ENCODE assay signal across 15 cellular contexts in the genomic region with DNA sequence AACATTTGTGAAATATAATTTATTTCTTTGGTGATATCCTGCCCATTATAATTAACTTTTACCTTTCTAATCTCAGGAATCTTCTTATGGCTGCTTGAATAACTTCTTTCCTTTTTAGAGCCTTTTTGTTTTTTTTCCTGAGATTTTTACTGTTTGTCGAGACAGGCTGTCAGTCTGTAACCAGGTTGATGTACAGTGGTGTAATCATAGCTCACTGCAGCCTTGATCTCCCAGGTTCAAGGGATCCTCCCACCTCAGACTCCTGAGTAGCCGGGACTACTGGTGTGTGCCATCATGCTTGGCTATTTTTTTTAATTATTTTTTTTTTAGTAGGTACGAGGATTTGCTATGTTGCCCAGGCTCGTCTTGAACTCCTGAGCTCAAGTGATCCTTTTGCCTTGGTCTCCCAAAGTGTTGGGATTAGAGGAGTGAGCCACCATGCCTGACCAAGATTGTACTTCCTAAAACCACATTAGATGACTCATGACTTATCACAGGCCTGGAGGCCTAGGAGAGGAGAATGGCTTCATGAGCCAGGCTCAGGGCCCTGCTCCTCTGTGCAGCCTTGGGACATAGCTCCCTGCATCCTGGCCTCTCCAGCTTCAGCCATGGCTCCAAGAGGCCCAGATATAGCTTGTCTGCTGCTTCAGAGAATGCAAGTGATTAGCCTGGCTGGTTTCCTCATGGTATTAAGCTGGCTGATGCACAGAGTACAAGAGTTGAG. TPM values are rescaled to one million over a fixed set of nuclear protein-coding genes. Genes with fewer than 3 reads are reported as not detected.
DNase-seq lines count a peak whose midpoint lies in the region; TF ChIP-seq lines count a peak whose summit lies in the region.
"Had no signal": no experiment of that assay in that cellular context is flagged by ENCODE, and none has a peak within 500 bp of the region (broad histone marks: within the 10 kb centered on the region; RNA-seq: fewer than 3 reads in every experiment).

No MANE protein-coding gene starts in this region.

- intact Hi-C loops in OCI-LY7 (cut with micrococcal nuclease; ENCODE audit: unreplicated experiment) = no loop called here

- H3K27ac ChIP-seq in GM23248 (no peak overlapping the region), OCI-LY7 (ENCODE audit: low read depth, low read length, poor library complexity, severe bottlenecking) (no peak overlapping the region), endodermal cell (ENCODE audit: low read depth, low read length) (no peak overlapping the region), neural progenitor cell (no peak overlapping the region)

- H2AFZ ChIP-seq in GM23248 = no peak overlapping the region
- peak overlapping the region; percentile 75 for H2AFZ ChIP-seq in OCI-LY7 (ENCODE audit: low read length)
- no peak overlapping the region for H2AFZ ChIP-seq in neural progenitor cell (replicated peaks)

- H3K36me3 Mint-ChIP-seq in endodermal cell (ENCODE audit: low read depth) (no peaks in the 10 kb centered on the region), neural progenitor cell (no peaks in the 10 kb centered on the region)
- H3K36me3 Mint-ChIP-seq: brain, IgD-negative memory B cell had no signal

- H3K27ac Mint-ChIP-seq in endodermal cell (peak overlapping the region; percentile 78), neural progenitor cell (peak overlapping the region; percentile 70)
- H3K27ac Mint-ChIP-seq: CD4-positive, alpha-beta T cell; IgD-negative memory B cell had no signal

- no peaks in the 10 kb centered on the region for H3K27me3 ChIP-seq in GM23248 (replicated peaks; ENCODE audit: insufficient read depth)
- H3K27me3 ChIP-seq in endodermal cell (ENCODE audit: control insufficient read depth, insufficient read depth, low read length, poor library complexity, severe bottlenecking) = no peaks in the 10 kb centered on the region
- H3K27me3 ChIP-seq in neural progenitor cell = no peaks in the 10 kb centered on the region

- H3K4me2 ChIP-seq in GM23248 (ENCODE audit: unreplicated experiment) = no peak overlapping the region
- H3K4me2 ChIP-seq in OCI-LY7 (ENCODE audit: low read length) = no peak overlapping the region
- no peak overlapping the region for H3K4me2 ChIP-seq in neural progenitor cell

- H3K9me2 ChIP-seq in GM23248 (ENCODE audit: insufficient read depth) (no peaks in the 10 kb centered on the region), OCI-LY7 (ENCODE audit: insufficient read depth, low read length) (no peaks in the 10 kb centered on the region)

- H3K4me3 ChIP-seq in GM23248 (no peak overlapping the region), OCI-LY7 (ENCODE audit: low read depth, low read length, poor library complexity, severe bottlenecking) (no peak overlapping the region), endodermal cell (ENCODE audit: low read length) (peak overlapping the region; percentile 28), neural progenitor cell (no peak overlapping the region)

- H3K9me3 Mint-ChIP-seq in endodermal cell (peaks cover 1% of the 10 kb centered on the region), neural progenitor cell (peaks cover 2% of the 10 kb centered on the region)
- H3K9me3 Mint-ChIP-seq: CD4-positive, alpha-beta T cell had no signal

- H3K27me3 Mint-ChIP-seq in endodermal cell (ENCODE audit: insufficient read depth) = no peaks in the 10 kb centered on the region
- H3K27me3 Mint-ChIP-seq in neural progenitor cell (ENCODE audit: insufficient read depth, low read depth) = peaks cover 2% of the 10 kb centered on the region
- H3K27me3 Mint-ChIP-seq: brain, IgD-negative memory B cell had no signal

- no peak overlapping the region for H3K9ac ChIP-seq in GM23248
- H3K9ac ChIP-seq in endodermal cell (ENCODE audit: extremely low read depth, low read length, poor library complexity, severe bottlenecking) = no peak overlapping the region
- no peak overlapping the region for H3K9ac ChIP-seq in neural progenitor cell

- H3K9me3 ChIP-seq in GM23248 (ENCODE audit: low read depth) = no peaks in the 10 kb centered on the region
- H3K9me3 ChIP-seq in OCI-LY7 (ENCODE audit: low read length) = no peaks in the 10 kb centered on the region
- no peaks in the 10 kb centered on the region for H3K9me3 ChIP-seq in endodermal cell (ENCODE audit: control insufficient read depth, low read length)
- H3K9me3 ChIP-seq in neural progenitor cell (ENCODE audit: low read depth) = no peaks in the 10 kb centered on the region

- H3K36me3 ChIP-seq in GM23248 (ENCODE audit: low read depth) (no peaks in the 10 kb centered on the region), OCI-LY7 (ENCODE audit: insufficient read depth, low read length) (no peaks in the 10 kb centered on the region), endodermal cell (ENCODE audit: control insufficient read depth, insufficient read depth, low read length) (no peaks in the 10 kb centered on the region), neural progenitor cell (no peaks in the 10 kb centered on the region)

- BruUV-seq in OCI-LY7 (replicated peaks; lab: Mats Ljungman, UMichigan) = no TSS peak

- in situ Hi-C loops in GM23248 (cut with MboI) = no loop called here

- CTCF ChIA-PET in OCI-LY7 (lab: Charles Lee; ENCODE audit: unreplicated experiment) = no interaction called here

- H3K4me3 Mint-ChIP-seq in endodermal cell (no peak overlapping the region), neural progenitor cell (no peak overlapping the region)
- H3K4me3 Mint-ChIP-seq: brain; CD4-positive, alpha-beta T cell; IgD-negative memory B cell had no signal

- H3K4me1 Mint-ChIP-seq in endodermal cell (peaks cover 22% of the 10 kb centered on the region), neural progenitor cell (peaks cover 42% of the 10 kb centered on the region)
- H3K4me1 Mint-ChIP-seq: IgD-negative memory B cell had no signal

- H3K79me2 ChIP-seq in GM23248 (ENCODE audit: insufficient read depth) (no peaks in the 10 kb centered on the region), OCI-LY7 (ENCODE audit: insufficient read depth, low read depth, low read length) (no peaks in the 10 kb centered on the region), neural progenitor cell (ENCODE audit: low read depth) (no peaks in the 10 kb centered on the region)

- WGBS in GM23248 (ENCODE audit: low coverage in 1 of 2, low lambda C conversion rate in 2 of 2, missing lambda C conversion rate in 2 of 2), 2 experiments = 79 to 80% methylated on average over 4 of the region's 4 CpGs
- 88 to 93% methylated on average over 3 to 4 of the region's 4 CpGs for WGBS in endodermal cell (ENCODE audit: insufficient coverage in 1 of 2, insufficient read length in 1 of 2), 2 experiments

- H3K4me1 ChIP-seq in GM23248 (ENCODE audit: insufficient read depth) (peaks cover 6% of the 10 kb centered on the region; the same call in 1 of the 2 replicates), OCI-LY7 (ENCODE audit: insufficient read depth, low read length, poor library complexity, severe bottlenecking) (peaks cover 11% of the 10 kb centered on the region), endodermal cell (ENCODE audit: control insufficient read depth, insufficient read depth, low read length) (peaks cover 6% of the 10 kb centered on the region), neural progenitor cell (peaks cover 3% of the 10 kb centered on the region)

- peak; percentile 79 for DNase-seq in GM23248
- no peak for DNase-seq in OCI-LY7 (ENCODE audit: low spot score)
- DNase-seq in endodermal cell = no peak
- no peak for DNase-seq in neural progenitor cell (ENCODE audit: low spot score)
- no peak for DNase-seq in OCI-M2 (lab: John Stamatoyannopoulos, UW; ENCODE audit: unreplicated experiment)
- no peak for DNase-seq in mucosa of gallbladder (ENCODE audit: low spot score)
- DNase-seq in T-helper 1 cell = no peak
- no peak for DNase-seq in activated gamma-delta T cell (lab: John Stamatoyannopoulos, UW)
- DNase-seq: activated T-cell treated with anti-CD3 and anti-CD28 coated beads for 4 hours; CD4-positive, alpha-beta T cell; GOT3; NCI-H2107; occipital lobe had no signal

- H3F3A ChIP-seq in GM23248 (ENCODE audit: insufficient read depth) = no peaks in the 10 kb centered on the region
- no peaks in the 10 kb centered on the region for H3F3A ChIP-seq in neural progenitor cell (ENCODE audit: low read depth)

- H4K20me1 ChIP-seq in GM23248 (ENCODE audit: insufficient read depth) (no peaks in the 10 kb centered on the region), OCI-LY7 (ENCODE audit: insufficient read depth, low read length) (no peaks in the 10 kb centered on the region), neural progenitor cell (ENCODE audit: low read depth) (no peaks in the 10 kb centered on the region)

- TF ChIP-seq CTCF in OCI-LY7 (conservative IDR thresholded peaks at IDR 0.05; ENCODE audit: low read length) = no peak
- TF ChIP-seq CTCF in endodermal cell (conservative IDR thresholded peaks at IDR 0.05) = no peak
- TF ChIP-seq CTCF in neural progenitor cell (IDR thresholded peaks at IDR 0.05) = no peak

- POLR2A ChIA-PET in OCI-LY7 (lab: Charles Lee) = no interaction called here

RNA-seq across cellular contexts. Expression of a gene that starts 48.6 kb away (rescaled TPM):
- total RNA-seq in GM23248 (2014; rRNA removed; shearing (Covaris generic)) = 14.9 and 20.6 TPM in 2 replicates
- polyA plus RNA-seq in GM23248 (2016; fragmentation: Nextera tagmentation; extraction: Ambion mirVana) = 27.1 and 28.9 TPM in 2 replicates
- 6.3 and 9.7 TPM in 2 replicates for total RNA-seq in OCI-LY7 (2014; rRNA removed; shearing (Covaris generic))
- total RNA-seq in OCI-LY7 (2022) (14.4 and 16.8 TPM in 2 replicates), endodermal cell (10 to 100 TPM; 19.1 to 26.2 TPM), neural progenitor cell (ENCODE audit: low replicate concordance) (16.0 and 18.6 TPM in 2 replicates), mucosa of gallbladder (7.2 TPM)
- polyA plus RNA-seq in endodermal cell (2013, experiment 1 of 2) = 19.8 TPM
- 15.8 TPM for polyA plus RNA-seq in endodermal cell (2013, experiment 2 of 2)
